In genomic region chr11:87173185-87174039, GRCh38 we compare ENCODE assay signal across 1 cellular context.
TF ChIP-seq lines count a peak whose summit lies in the region.

No MANE protein-coding gene starts in this region.

TF ChIP-seq in SK-N-SH treated with all-trans-retinoic acid at 6 μM for 48 hours, 23 proteins besides CTCF, POLR2A, EP300 and RAD21 (continued from another document):
- no peak for TF ChIP-seq PATZ1 (CRISPR knock-in tag; IDR thresholded peaks at IDR 0.05; ENCODE audit: borderline replicate concordance)
- TF ChIP-seq TOX (CRISPR knock-in tag; IDR thresholded peaks at IDR 0.05; ENCODE audit: borderline replicate concordance): no peak
- TF ChIP-seq CREB5 (CRISPR knock-in tag; IDR thresholded peaks at IDR 0.05; ENCODE audit: low read depth): no peak
- TF ChIP-seq TCF4 (CRISPR knock-in tag; IDR thresholded peaks at IDR 0.05; ENCODE audit: borderline replicate concordance): no peak
TF ChIP-seq in SK-N-SH treated with all-trans-retinoic acid at 6 μM for 48 hours: peak in this region for 0.
